In the genomic region with DNA sequence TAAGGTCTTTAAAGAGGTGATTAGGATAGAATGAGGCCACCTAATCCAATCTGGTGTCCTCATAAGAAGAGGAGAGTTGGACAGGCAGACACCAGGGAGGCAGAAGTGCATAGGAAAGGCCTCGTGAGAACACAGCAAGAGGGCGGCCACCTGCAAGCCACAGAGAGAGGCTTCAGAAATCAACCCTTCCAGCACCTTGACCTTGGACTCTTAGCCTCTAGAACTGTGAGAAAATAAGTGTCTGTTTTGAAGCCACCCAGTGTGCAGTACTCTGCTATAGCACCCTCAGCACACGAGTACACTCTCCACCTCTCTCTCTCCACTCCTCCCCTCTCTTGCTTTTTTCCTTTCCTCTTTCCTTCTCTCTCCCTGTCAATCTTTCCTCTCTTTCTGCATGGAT, we compare ENCODE assay signal across 1 cellular context.
TF ChIP-seq lines count a peak whose summit lies in the region.

No MANE protein-coding gene starts in this region.

TF ChIP-seq in GM23338, 12 proteins besides CTCF, POLR2A, EP300 and RAD21 (continued from another document):
- TF ChIP-seq ZNF462 (CRISPR knock-in tag; IDR thresholded peaks at IDR 0.05) (no peak), EZH2 (IDR thresholded peaks at IDR 0.05; ENCODE audit: low read depth, unreplicated experiment) (no peak), ZNF114 (CRISPR knock-in tag; IDR thresholded peaks at IDR 0.05) (no peak), REST (IDR thresholded peaks at IDR 0.05; ENCODE audit: unreplicated experiment) (no peak), ZNF331 (CRISPR knock-in tag; IDR thresholded peaks at IDR 0.05; ENCODE audit: low read depth) (no peak), STAT1 (IDR thresholded peaks at IDR 0.05; ENCODE audit: unreplicated experiment) (no peak)
